In the genomic region with DNA sequence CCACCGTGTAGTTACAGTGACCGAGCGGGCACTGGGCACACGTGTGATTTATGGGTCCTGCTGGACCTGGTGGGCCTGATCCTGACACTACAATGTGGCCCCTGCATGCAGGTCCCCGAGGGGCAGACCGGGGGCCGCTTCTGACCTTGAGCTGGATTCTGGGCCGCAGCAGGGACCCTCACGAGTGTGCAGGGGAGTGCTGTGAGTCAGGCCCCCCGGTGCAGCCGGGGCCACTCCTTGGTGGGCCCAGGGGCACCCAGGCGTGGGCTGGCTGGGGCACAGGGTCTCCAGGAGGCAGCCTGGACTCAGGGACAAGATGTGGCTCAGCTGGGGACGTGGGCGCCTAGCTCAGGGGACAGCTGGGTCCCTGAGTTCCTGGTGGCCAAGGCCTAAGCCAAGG, we compare ENCODE assay signal across 34 cellular contexts.
"Had no signal": no experiment of that assay in that cellular context is flagged by ENCODE, and none has a peak within 500 bp of the region (broad histone marks: within the 10 kb centered on the region; RNA-seq: fewer than 3 reads in every experiment).

No MANE protein-coding gene starts in this region.

- H3K4me3 ChIP-seq: MG63 had no signal

- H3K9me3 ChIP-seq: MG63 had no signal

- DNase-seq: Karpas-422, Kasumi-1, MG63, MM.1S, MV-4-11, NCI-H1048, NCI-H1092, NCI-H1092 treated with DMSO at 0.1 percent for 48 hours, NCI-H1105, NCI-H1105 treated with DMSO at 0.1 percent for 48 hours, NCI-H1417, NCI-H1417 treated with DMSO at 0.1 percent for 48 hours, NCI-H1436, NCI-H1436 treated with DMSO at 0.1 percent for 48 hours, NCI-H146, NCI-H1694, NCI-H1694 treated with DMSO at 0.1 percent for 48 hours, NCI-H187, NCI-H187 treated with DMSO at 0.1 percent for 48 hours, NCI-H1930, NCI-H2029, NCI-H2029 treated with DMSO at 0.1 percent for 48 hours, NCI-H2081, NCI-H2081 treated with DMSO at 0.1 percent for 48 hours, NCI-H2107, NCI-H2171, NCI-H2171 treated with DMSO at 0.1 percent for 48 hours, NCI-H2227 treated with DMSO at 0.1 percent for 48 hours, NCI-H226, NCI-H345, NCI-H446, NCI-H446 treated with DMSO at 0.1 percent for 48 hours, NCI-H510A, NCI-H510A treated with DMSO at 0.1 percent for 48 hours had no signal

- H3K27me3 ChIP-seq: MG63 had no signal

- H3K36me3 ChIP-seq: MG63 had no signal
